8 cellular contexts compared by ENCODE assay signal in the genomic region with DNA sequence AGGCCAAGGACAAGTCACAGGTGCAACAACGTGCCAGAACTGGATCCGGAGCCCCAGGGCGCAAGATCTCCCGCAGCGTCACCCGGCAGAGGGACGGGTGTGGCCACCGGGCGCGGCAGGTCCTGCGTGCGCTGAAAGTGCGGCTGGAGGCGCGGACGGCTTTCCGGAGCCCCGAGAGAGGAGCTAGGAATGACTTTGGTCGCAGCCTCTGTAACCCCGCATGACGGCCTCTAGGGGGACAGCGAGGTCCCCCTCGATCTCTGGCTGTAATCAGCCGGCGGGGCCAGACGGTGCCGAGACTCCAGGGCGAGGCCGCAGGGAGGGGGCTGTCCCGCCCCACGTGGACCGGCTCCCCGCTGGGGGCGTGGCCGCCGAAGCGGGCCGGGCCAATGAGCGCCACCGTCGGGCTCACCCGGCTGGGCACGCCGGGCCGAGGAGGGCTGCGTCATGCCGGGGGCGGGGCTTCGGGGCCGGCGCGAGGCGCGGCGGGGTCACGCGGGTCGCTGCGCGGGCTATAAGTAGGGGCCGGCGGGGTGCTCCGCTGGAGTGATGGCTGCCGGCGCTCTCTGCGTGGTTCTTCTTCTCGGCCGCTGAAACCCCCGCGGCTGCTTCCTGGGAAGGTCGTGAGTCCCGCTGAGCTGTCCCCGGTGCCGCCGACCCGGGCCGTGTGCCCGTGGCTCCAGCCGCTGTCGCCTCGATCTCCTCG. TPM values are rescaled to one million over a fixed set of nuclear protein-coding genes. Genes with fewer than 3 reads are reported as not detected.
DNase-seq lines count a peak whose midpoint lies in the region; ATAC-seq lines count a peak whose summit lies in the region.

A gene with protein sequence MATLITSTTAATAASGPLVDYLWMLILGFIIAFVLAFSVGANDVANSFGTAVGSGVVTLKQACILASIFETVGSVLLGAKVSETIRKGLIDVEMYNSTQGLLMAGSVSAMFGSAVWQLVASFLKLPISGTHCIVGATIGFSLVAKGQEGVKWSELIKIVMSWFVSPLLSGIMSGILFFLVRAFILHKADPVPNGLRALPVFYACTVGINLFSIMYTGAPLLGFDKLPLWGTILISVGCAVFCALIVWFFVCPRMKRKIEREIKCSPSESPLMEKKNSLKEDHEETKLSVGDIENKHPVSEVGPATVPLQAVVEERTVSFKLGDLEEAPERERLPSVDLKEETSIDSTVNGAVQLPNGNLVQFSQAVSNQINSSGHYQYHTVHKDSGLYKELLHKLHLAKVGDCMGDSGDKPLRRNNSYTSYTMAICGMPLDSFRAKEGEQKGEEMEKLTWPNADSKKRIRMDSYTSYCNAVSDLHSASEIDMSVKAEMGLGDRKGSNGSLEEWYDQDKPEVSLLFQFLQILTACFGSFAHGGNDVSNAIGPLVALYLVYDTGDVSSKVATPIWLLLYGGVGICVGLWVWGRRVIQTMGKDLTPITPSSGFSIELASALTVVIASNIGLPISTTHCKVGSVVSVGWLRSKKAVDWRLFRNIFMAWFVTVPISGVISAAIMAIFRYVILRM (plus strand): TSS at position 544 of the 706 bp plus-strand sequence. CDS start 890 bp downstream, outside the sequence.

- peak; percentile 89 for ATAC-seq in GM19467 (IDR thresholded peaks at IDR 0.05; ENCODE audit: unreplicated experiment)
- peak; percentile 89 for ATAC-seq in effector memory CD8-positive, alpha-beta T cell (replicated peaks)

- peak within 1 kb of the TSS; percentile 86 to 90 for H3K4me3 Mint-ChIP-seq in effector memory CD8-positive, alpha-beta T cell

- peak within 1 kb of the TSS; percentile 83 for H2BK120ac ChIP-seq in mesenchymal stem cell (ENCODE audit: low read depth, low read length)

- peak within 1 kb of the TSS; percentile 95 to 96 for H3K18ac ChIP-seq in mesenchymal stem cell (ENCODE audit: low read depth in 1 of 2, low read length in 2 of 2)

- H3K4me3 ChIP-seq in mesenchymal stem cell (ENCODE audit: insufficient read depth in 1 of 2, low read depth in 1 of 2, low read length in 2 of 2), result peak within 1 kb of the TSS; percentile 86 to 90

- no peaks in the 10 kb centered on the region for H3K9me3 ChIP-seq in mesenchymal stem cell (ENCODE audit: control insufficient read depth, low read length)

- H3K36me3 ChIP-seq in mesenchymal stem cell (ENCODE audit: control insufficient read depth in 1 of 2, insufficient read depth in 2 of 2, low read depth in 1 of 2, low read length in 2 of 2), result peaks cover 2 to 39% of the 10 kb centered on the region in 2 experiments

- H3K27me3 Mint-ChIP-seq in effector memory CD8-positive, alpha-beta T cell, result no peaks in the 10 kb centered on the region

- peak within 1 kb of the TSS; percentile 92 for H4K8ac ChIP-seq in mesenchymal stem cell (ENCODE audit: low read length)

- peaks cover 15% of the 10 kb centered on the region for H3K4me1 ChIP-seq in mesenchymal stem cell (ENCODE audit: control insufficient read depth, insufficient read depth, low read depth, low read length)

- peak within 1 kb of the TSS in 1 of 2 experiments; percentile 77 for H3K23ac ChIP-seq in mesenchymal stem cell (ENCODE audit: low read length in 2 of 2)

- peaks cover 4% of the 10 kb centered on the region for H3K79me1 ChIP-seq in mesenchymal stem cell (replicated peaks; ENCODE audit: low read length, poor library complexity, severe bottlenecking)

- peak within 1 kb of the TSS; percentile 38 to 89 for H2BK12ac ChIP-seq in mesenchymal stem cell (ENCODE audit: low read length in 2 of 2)

- no peaks in the 10 kb centered on the region for H3K9me3 Mint-ChIP-seq in effector memory CD8-positive, alpha-beta T cell

- DNase-seq in COLO668 (lab: John Stamatoyannopoulos, UW; ENCODE audit: unreplicated experiment), result peak; percentile 98
- peak; percentile 98 for DNase-seq in HS-27A (ENCODE audit: low read depth)
- DNase-seq in NOMO-1 (lab: John Stamatoyannopoulos, UW; ENCODE audit: unreplicated experiment in 2 of 2), result peak; percentile 91 to 97
- peak; percentile 95 to 97 for DNase-seq in activated CD8-positive, alpha-beta memory T cell treated with anti-CD3 and anti-CD28 coated beads for 4 hours (ENCODE audit: low read depth in 2 of 2)
- DNase-seq in effector memory CD8-positive, alpha-beta T cell, result peak; percentile 98 to 99 (median 99)
- DNase-seq in mesenchymal stem cell, result peak; percentile 91
- DNase-seq in stimulated activated CD8-positive, alpha-beta memory T cell treated with anti-CD3 and anti-CD28 coated beads, Interleukin-15, amount 100 ng/mL, for 1 hour (ENCODE audit: low read depth), result peak; percentile 92

- H2AFZ ChIP-seq in mesenchymal stem cell (ENCODE audit: low read depth, low read length), result peak within 1 kb of the TSS; percentile 43

- H3K36me3 Mint-ChIP-seq in effector memory CD8-positive, alpha-beta T cell (ENCODE audit: insufficient read depth), result peaks cover 47% of the 10 kb centered on the region

- peak within 1 kb of the TSS; percentile 88 for H2BK15ac ChIP-seq in mesenchymal stem cell (ENCODE audit: low read depth, poor library complexity, severe bottlenecking)

- peak within 1 kb of the TSS; percentile 68 for H3K4me2 ChIP-seq in mesenchymal stem cell (ENCODE audit: low read length, poor library complexity, severe bottlenecking)

- H3K14ac ChIP-seq in mesenchymal stem cell (ENCODE audit: low read length in 2 of 2), result peak within 1 kb of the TSS in 1 of 2 experiments; percentile 94

- H3K9ac ChIP-seq in mesenchymal stem cell (ENCODE audit: low read length), result peak within 1 kb of the TSS; percentile 95

- under 1% methylated on average over 45 of the region's 82 CpGs for WGBS in mesenchymal stem cell

- peak within 1 kb of the TSS; percentile 70 for H4K91ac ChIP-seq in mesenchymal stem cell (ENCODE audit: low read length)

- H3K4ac ChIP-seq in mesenchymal stem cell (ENCODE audit: low read depth in 1 of 2, low read length in 2 of 2), result peak within 1 kb of the TSS; percentile 92 to 95

- H3K27ac Mint-ChIP-seq in effector memory CD8-positive, alpha-beta T cell, result peak within 1 kb of the TSS; percentile 86 to 88

- peaks cover 56 to 63% of the 10 kb centered on the region in 2 donors for H3K4me1 Mint-ChIP-seq in effector memory CD8-positive, alpha-beta T cell (ENCODE audit: low read depth in 2 of 2)

- H2BK5ac ChIP-seq in mesenchymal stem cell (ENCODE audit: low read depth, low read length, poor library complexity, severe bottlenecking), result peak within 1 kb of the TSS; percentile 95

- peak within 1 kb of the TSS; percentile 64 for H3K27ac ChIP-seq in mesenchymal stem cell (ENCODE audit: low read length, poor library complexity, severe bottlenecking)

- H2AK5ac ChIP-seq in mesenchymal stem cell (ENCODE audit: low read length, severe bottlenecking), result no peak within 1 kb of the TSS

- H3K27me3 ChIP-seq in mesenchymal stem cell (ENCODE audit: control insufficient read depth in 1 of 2, insufficient read depth in 1 of 2, low read length in 2 of 2), result no peaks in the 10 kb centered on the region

RNA-seq across cellular contexts. Expression of the gene that starts here (rescaled TPM):
- polyA plus RNA-seq in mesenchymal stem cell (2013, experiment 1 of 2), result 115 TPM
- polyA plus RNA-seq in mesenchymal stem cell (2013, experiment 2 of 2), result 115 TPM

Comparison
In these comparisons a context has a peak if more than half of its experiments do, and no peak if none do; other contexts are left out.
1. Peak in every context shown above with its lines: DNase-seq, ATAC-seq, H3K4me3 ChIP-seq and H3K27ac ChIP-seq.